ENCODE assay signal across 35 cellular contexts in the genomic region with DNA sequence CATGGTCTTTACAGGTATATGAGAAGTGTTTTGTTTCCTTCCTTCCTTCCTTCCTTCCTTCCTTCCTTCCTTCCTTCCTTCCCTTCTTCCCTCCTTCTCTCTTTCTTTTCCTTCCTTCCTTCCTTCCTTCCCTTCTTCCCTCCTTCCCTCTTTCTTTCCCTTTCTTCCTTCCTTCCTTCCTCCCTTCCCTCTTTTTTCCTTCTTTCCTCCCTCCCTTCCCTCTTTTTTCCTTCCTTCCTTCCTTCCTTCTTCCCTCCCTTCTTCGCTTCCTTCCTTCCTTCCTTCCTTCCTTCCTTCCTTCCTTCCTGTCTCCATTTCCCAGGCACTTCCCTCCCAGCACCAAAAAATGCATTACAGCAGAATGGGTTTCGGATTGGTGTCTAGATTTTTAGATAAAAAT.
"Had no signal": no experiment of that assay in that cellular context is flagged by ENCODE, and none has a peak within 500 bp of the region (broad histone marks: within the 10 kb centered on the region; RNA-seq: fewer than 3 reads in every experiment).

No MANE protein-coding gene starts in this region.

- H3K9me3 Mint-ChIP-seq: activated B cell treated with CpG ODN at 0.5 μM for 24 hours; activated CD4-positive, alpha-beta memory T cell treated with anti-CD3 and anti-CD28 coated beads for 36 hours; activated CD4-positive, alpha-beta T cell treated with anti-CD3 and anti-CD28 coated beads, Interleukin-2, amount 10 ng/mL, durations not matched to agents 24 days and 14 days; activated CD8-positive, alpha-beta T cell treated with anti-CD3 and anti-CD28 coated beads for 36 hours; activated naive CD4-positive, alpha-beta T cell treated with anti-CD3 and anti-CD28 coated beads for 36 hours; activated naive CD4-positive, alpha-beta T cell treated with anti-CD3 and anti-CD28 coated beads, Interleukin-2, amount 50 U/mL, for 72 hours; activated naive CD8-positive, alpha-beta T cell treated with anti-CD3 and anti-CD28 coated beads for 36 hours; activated T-cell treated with anti-CD3 and anti-CD28 coated beads, Interleukin-2, amount 50 U/mL, for 4 hours; activated T-cell treated with anti-CD3 and anti-CD28 coated beads, Interleukin-2, amount 50 U/mL, for 72 hours; activated T-helper 1 cell treated with anti-CD3 and anti-CD28 coated beads, Interleukin-12 subunit alpha, Interleukin-12 subunit beta, Interleukin-2, Interleukin-4 antibody, amounts not matched to agents 30 ng/mL and 10 ng/mL and 1 ng/mL, durations not matched to agents 14 hours and 24 hours and 36 hours; activated T-helper 17 cell treated with anti-CD3 and anti-CD28 coated beads, Interleukin-2, amount 50 U/mL, for 72 hours; T-helper 1 cell treated with Interleukin-12 subunit alpha and Interleukin-12 subunit beta and Interleukin-4 antibody, amounts not matched to agents 30 μg/mL and 1 μg/mL, for 36 hours; T-helper 2 cell treated with Interferon-gamma antibody and Interleukin-4, amounts not matched to agents 5 μg/mL and 100 μg/mL, for 36 hours had no signal

- H3K4me3 Mint-ChIP-seq: activated B cell treated with CpG ODN at 0.5 μM for 24 hours; activated CD4-positive, alpha-beta memory T cell treated with anti-CD3 and anti-CD28 coated beads for 36 hours; activated CD4-positive, alpha-beta T cell treated with anti-CD3 and anti-CD28 coated beads, Interleukin-2, amount 10 ng/mL, durations not matched to agents 24 days and 14 days; activated CD8-positive, alpha-beta T cell treated with anti-CD3 and anti-CD28 coated beads for 36 hours; activated naive CD4-positive, alpha-beta T cell treated with anti-CD3 and anti-CD28 coated beads for 36 hours; activated naive CD8-positive, alpha-beta T cell treated with anti-CD3 and anti-CD28 coated beads for 36 hours; activated T-cell treated with anti-CD3 and anti-CD28 coated beads, Interleukin-2, amount 50 U/mL, for 4 hours; activated T-cell treated with anti-CD3 and anti-CD28 coated beads, Interleukin-2, amount 50 U/mL, for 72 hours; activated T-helper 1 cell treated with anti-CD3 and anti-CD28 coated beads, Interleukin-12 subunit alpha, Interleukin-12 subunit beta, Interleukin-2, Interleukin-4 antibody, amounts not matched to agents 30 ng/mL and 10 ng/mL and 1 ng/mL, durations not matched to agents 14 hours and 24 hours and 36 hours; activated T-helper 17 cell treated with anti-CD3 and anti-CD28 coated beads, Interleukin-2, amount 50 U/mL, for 72 hours; T-helper 1 cell treated with Interleukin-12 subunit alpha and Interleukin-12 subunit beta and Interleukin-4 antibody, amounts not matched to agents 30 μg/mL and 1 μg/mL, for 36 hours; T-helper 2 cell treated with Interferon-gamma antibody and Interleukin-4, amounts not matched to agents 5 μg/mL and 100 μg/mL, for 36 hours had no signal

- ATAC-seq: activated CD8-positive, alpha-beta T cell treated with anti-CD3 and anti-CD28 coated beads for 36 hours; activated naive CD4-positive, alpha-beta T cell treated with anti-CD3 and anti-CD28 coated beads, Interleukin-2, amount 50 U/mL, for 72 hours; activated T-cell treated with anti-CD3 and anti-CD28 coated beads, Interleukin-2, amount 50 U/mL, for 4 hours; activated T-cell treated with anti-CD3 and anti-CD28 coated beads, Interleukin-2, amount 50 U/mL, for 72 hours; activated T-helper 17 cell treated with anti-CD3 and anti-CD28 coated beads, Interleukin-2, amount 50 U/mL, for 72 hours; body of pancreas had no signal

- H3K4me1 Mint-ChIP-seq: activated B cell treated with CpG ODN at 0.5 μM for 24 hours; activated CD4-positive, alpha-beta T cell treated with anti-CD3 and anti-CD28 coated beads, Interleukin-2, amount 10 ng/mL, durations not matched to agents 24 days and 14 days; activated naive CD8-positive, alpha-beta T cell treated with anti-CD3 and anti-CD28 coated beads for 36 hours; activated T-helper 17 cell treated with anti-CD3 and anti-CD28 coated beads, Interleukin-2, amount 50 U/mL, for 72 hours had no signal

- DNase-seq: activated B cell treated with CpG ODN at 0.5 μM for 24 hours; activated CD4-positive, alpha-beta memory T cell treated with anti-CD3 and anti-CD28 coated beads for 36 hours; activated CD4-positive, alpha-beta T cell treated with anti-CD3 and anti-CD28 coated beads for 4 hours; activated CD4-positive, alpha-beta T cell treated with anti-CD3 and anti-CD28 coated beads, Interleukin-2, amount 10 ng/mL, durations not matched to agents 24 days and 14 days; activated CD4-positive, alpha-beta T cell treated with anti-CD3 and anti-CD28 coated beads, Interleukin-2, amount 50 U/mL, for 1 hour; activated CD4-positive, alpha-beta T cell treated with anti-CD3 and anti-CD28 coated beads, Interleukin-2, amount 50 U/mL, for 4 hours; activated CD4-positive, CD25-positive, alpha-beta regulatory T cell treated with anti-CD3 and anti-CD28 coated beads, Interleukin-2, amount 50 U/mL, for 72 hours; activated CD8-positive, alpha-beta memory T cell treated with anti-CD3 and anti-CD28 coated beads, Interleukin-2, amount 50 U/mL, for 4 hours; activated CD8-positive, alpha-beta T cell treated with anti-CD3 and anti-CD28 coated beads for 36 hours; activated effector memory CD4-positive, alpha-beta T cell treated with anti-CD3 and anti-CD28 coated beads, Interleukin-2, amount 50 U/mL, for 16 hours; activated gamma-delta T cell treated with Interleukin-2 at 50 U/mL for 16 hours; activated naive CD4-positive, alpha-beta T cell; activated naive CD4-positive, alpha-beta T cell treated with anti-CD3 and anti-CD28 coated beads for 36 hours; activated naive CD4-positive, alpha-beta T cell treated with anti-CD3 and anti-CD28 coated beads, Interleukin-2, amount 50 U/mL, for 16 hours; activated naive CD8-positive, alpha-beta T cell treated with anti-CD3 and anti-CD28 coated beads for 36 hours; activated T-cell treated with anti-CD3 and anti-CD28 coated beads for 4 hours; activated T-cell treated with anti-CD3 and anti-CD28 coated beads, Interleukin-2, amount 50 U/mL, for 1 hour; activated T-cell treated with anti-CD3 and anti-CD28 coated beads, Interleukin-2, amount 50 U/mL, for 4 hours; activated T-cell treated with anti-CD3 and anti-CD28 coated beads, Interleukin-2, amount 50 U/mL, for 72 hours; adrenal gland; amniotic stem cell; aorta; body of pancreas; brain microvascular endothelial cell; central memory CD4-positive, alpha-beta T cell; T-helper 1 cell; T-helper 2 cell; T-helper 9 cell had no signal

- H3K36me3 ChIP-seq: adrenal gland, brain microvascular endothelial cell, breast epithelium had no signal

- H3K27ac ChIP-seq: adrenal gland, body of pancreas, brain microvascular endothelial cell, breast epithelium, VCaP had no signal

- H3K27ac Mint-ChIP-seq: activated B cell treated with CpG ODN at 0.5 μM for 24 hours; activated CD4-positive, alpha-beta memory T cell treated with anti-CD3 and anti-CD28 coated beads for 36 hours; activated CD4-positive, alpha-beta T cell treated with anti-CD3 and anti-CD28 coated beads, Interleukin-2, amount 10 ng/mL, durations not matched to agents 24 days and 14 days; activated CD8-positive, alpha-beta T cell treated with anti-CD3 and anti-CD28 coated beads for 36 hours; activated naive CD4-positive, alpha-beta T cell treated with anti-CD3 and anti-CD28 coated beads for 36 hours; activated naive CD4-positive, alpha-beta T cell treated with anti-CD3 and anti-CD28 coated beads, Interleukin-2, amount 50 U/mL, for 72 hours; activated naive CD8-positive, alpha-beta T cell treated with anti-CD3 and anti-CD28 coated beads for 36 hours; activated T-cell treated with anti-CD3 and anti-CD28 coated beads, Interleukin-2, amount 50 U/mL, for 72 hours; activated T-helper 1 cell treated with anti-CD3 and anti-CD28 coated beads, Interleukin-12 subunit alpha, Interleukin-12 subunit beta, Interleukin-2, Interleukin-4 antibody, amounts not matched to agents 30 ng/mL and 10 ng/mL and 1 ng/mL, durations not matched to agents 14 hours and 24 hours and 36 hours; activated T-helper 17 cell treated with anti-CD3 and anti-CD28 coated beads, Interleukin-2, amount 50 U/mL, for 72 hours; T-helper 1 cell treated with Interleukin-12 subunit alpha and Interleukin-12 subunit beta and Interleukin-4 antibody, amounts not matched to agents 30 μg/mL and 1 μg/mL, for 36 hours; T-helper 2 cell treated with Interferon-gamma antibody and Interleukin-4, amounts not matched to agents 5 μg/mL and 100 μg/mL, for 36 hours had no signal

- H3K9me3 ChIP-seq: adrenal gland, body of pancreas, breast epithelium had no signal

- H3K4me3 ChIP-seq: adrenal gland, body of pancreas, breast epithelium had no signal
